32 cellular contexts compared by ENCODE assay signal in the genomic region with DNA sequence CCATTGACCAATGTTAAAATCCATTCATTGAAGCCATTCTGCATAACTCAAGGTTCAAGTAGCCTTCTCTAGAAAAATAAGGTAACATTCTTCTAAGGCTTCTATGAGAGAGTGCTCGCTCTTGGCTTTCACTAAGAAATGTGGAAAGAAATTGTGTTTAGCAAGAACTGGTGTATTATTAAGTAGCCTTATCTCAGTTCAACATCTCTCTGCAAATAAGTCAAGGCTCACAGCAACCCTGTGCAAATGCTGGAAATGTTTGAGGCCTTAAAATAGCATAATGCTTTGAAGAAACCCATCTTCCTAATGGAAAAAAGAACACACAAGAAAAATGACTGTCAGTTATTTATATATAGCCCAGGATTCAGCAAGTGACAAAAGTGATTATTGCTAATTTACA.
"Had no signal": no experiment of that assay in that cellular context is flagged by ENCODE, and none has a peak within 500 bp of the region (broad histone marks: within the 10 kb centered on the region; RNA-seq: fewer than 3 reads in every experiment).

No MANE protein-coding gene starts in this region.

- DNase-seq: glutamatergic neuron; heart left ventricle; hypothalamus; immature natural killer cell; kidney; left colon; left ventricle myocardium superior; mesendoderm; midbrain; mucosa of descending colon; naive thymus-derived CD4-positive, alpha-beta T cell; nucleus accumbens; stimulated activated CD4-positive, alpha-beta T cell treated with anti-CD3 and anti-CD28 coated beads, Interleukin-12 subunit alpha, Interleukin-12 subunit beta, amount 100 ng/mL, for 4 hours; stimulated activated CD4-positive, alpha-beta T cell treated with anti-CD3 and anti-CD28 coated beads, Interleukin-15, amount 100 ng/mL, for 24 hours; stimulated activated CD4-positive, alpha-beta T cell treated with anti-CD3 and anti-CD28 coated beads, Interleukin-2, amount 100 ng/mL, for 24 hours; stimulated activated CD4-positive, alpha-beta T cell treated with anti-CD3 and anti-CD28 coated beads, Interleukin-4, amount 100 ng/mL, for 1 hour; stimulated activated naive B cell treated with anti-CD40 and anti-IgM and Interleukin-4, amounts not matched to agents 10 μg/mL and 1 μg/mL and 100 μg/mL, for 72 hours; stimulated activated naive CD8-positive, alpha-beta T cell treated with anti-CD3 and anti-CD28 coated beads, Interleukin-15, Interleukin-2, amounts not matched to agents 100 U/mL and 50 U/mL, for 24 hours; stomach; testis; thyroid gland; transverse colon; upper lobe of left lung had no signal

- H3K4me3 ChIP-seq: heart left ventricle, lung, mucosa of descending colon, right atrium auricular region, skin epidermis, stomach, testis, thyroid gland, transverse colon, upper lobe of left lung had no signal

- H3K27ac ChIP-seq: heart left ventricle, right atrium auricular region, skin epidermis, stomach, testis, thyroid gland, transverse colon, upper lobe of left lung had no signal

- H3K4me3 Mint-ChIP-seq: immature natural killer cell; naive thymus-derived CD4-positive, alpha-beta T cell; natural killer cell treated with Interleukin-12 subunit alpha and Interleukin-12 subunit beta and Interleukin-15 and Interleukin-18, amount 100 ng/mL, for 72 hours; neural crest cell; stimulated activated naive B cell treated with anti-CD40 and anti-IgM and Interleukin-4, amounts not matched to agents 10 μg/mL and 1 μg/mL and 100 μg/mL, for 72 hours had no signal

- FAIRE-seq: islet of Langerhans, kidney, urothelium cell line had no signal

- H3K27ac Mint-ChIP-seq: immature natural killer cell; naive thymus-derived CD4-positive, alpha-beta T cell; natural killer cell treated with Interleukin-12 subunit alpha and Interleukin-12 subunit beta and Interleukin-15 and Interleukin-18, amount 100 ng/mL, for 72 hours; progenitor cell of endocrine pancreas; stimulated activated naive B cell treated with anti-CD40 and anti-IgM and Interleukin-4, amounts not matched to agents 10 μg/mL and 1 μg/mL and 100 μg/mL, for 72 hours had no signal

- H3K9me3 ChIP-seq: mucosa of descending colon, right atrium auricular region, testis, thyroid gland, transverse colon, upper lobe of left lung had no signal

- H3K4me1 Mint-ChIP-seq: immature natural killer cell; naive thymus-derived CD4-positive, alpha-beta T cell; neural crest cell; stimulated activated naive B cell treated with anti-CD40 and anti-IgM and Interleukin-4, amounts not matched to agents 10 μg/mL and 1 μg/mL and 100 μg/mL, for 72 hours had no signal

- H3K36me3 Mint-ChIP-seq: immature natural killer cell; natural killer cell treated with Interleukin-12 subunit alpha and Interleukin-12 subunit beta and Interleukin-15 and Interleukin-18, amount 100 ng/mL, for 72 hours; stimulated activated naive B cell treated with anti-CD40 and anti-IgM and Interleukin-4, amounts not matched to agents 10 μg/mL and 1 μg/mL and 100 μg/mL, for 72 hours had no signal

- ATAC-seq: heart left ventricle; left colon; left ventricle myocardium superior; mucosa of descending colon; naive thymus-derived CD4-positive, alpha-beta T cell; natural killer cell treated with Interleukin-12 subunit alpha and Interleukin-12 subunit beta and Interleukin-15 and Interleukin-18, amount 100 ng/mL, for 72 hours; sciatic nerve; stimulated activated naive B cell treated with anti-CD40 and anti-IgM and Interleukin-4, amounts not matched to agents 10 μg/mL and 1 μg/mL and 100 μg/mL, for 72 hours; stimulated activated naive CD8-positive, alpha-beta T cell treated with anti-CD3 and anti-CD28 coated beads, Interleukin-15, Interleukin-2, amounts not matched to agents 100 U/mL and 50 U/mL, for 24 hours had no signal

- H3K27me3 Mint-ChIP-seq: progenitor cell of endocrine pancreas; stimulated activated naive B cell treated with anti-CD40 and anti-IgM and Interleukin-4, amounts not matched to agents 10 μg/mL and 1 μg/mL and 100 μg/mL, for 72 hours had no signal

- H3K27me3 ChIP-seq: heart left ventricle, right atrium auricular region, stomach, testis, thyroid gland, transverse colon, upper lobe of left lung had no signal

- H3K36me3 ChIP-seq: heart left ventricle, right atrium auricular region, stomach, thyroid gland, transverse colon, upper lobe of left lung had no signal

- H3K4me1 ChIP-seq: heart left ventricle, right atrium auricular region, stomach, testis, thyroid gland, transverse colon, upper lobe of left lung had no signal
